22 cellular contexts compared by ENCODE assay signal in the genomic region with DNA sequence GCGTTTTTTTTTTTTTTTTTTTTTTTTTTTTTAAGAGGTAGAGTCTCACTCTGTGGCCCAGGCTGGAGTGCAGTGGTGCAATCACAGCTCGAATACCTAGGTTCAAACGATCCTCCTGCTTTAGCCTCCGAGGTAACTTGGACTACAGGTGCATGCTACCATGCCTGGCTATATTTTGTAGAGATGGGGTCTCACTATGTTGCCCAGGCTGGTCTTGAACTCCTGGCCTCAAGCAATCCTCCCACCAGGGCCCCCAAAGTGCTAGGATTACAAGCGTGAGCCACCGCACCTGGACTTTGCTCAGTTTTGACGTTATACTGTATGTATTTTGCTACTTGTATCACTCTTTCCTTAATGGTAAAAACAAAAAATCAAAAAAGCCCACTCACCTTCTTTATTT.
"Had no signal": no experiment of that assay in that cellular context is flagged by ENCODE, and none has a peak within 500 bp of the region (broad histone marks: within the 10 kb centered on the region; RNA-seq: fewer than 3 reads in every experiment).

No MANE protein-coding gene starts in this region.

- H3K4me3 ChIP-seq: coronary artery, dorsolateral prefrontal cortex, esophagus muscularis mucosa, gastroesophageal sphincter, heart left ventricle, hepatocyte, left lung, lower lobe of right lung, mucosa of descending colon had no signal

- DNase-seq: dermis blood vessel endothelial cell; dorsolateral prefrontal cortex; effector CD4-positive, alpha-beta T cell; effector memory CD4-positive, alpha-beta T cell; foreskin keratinocyte; heart left ventricle; hypothalamus; left cardiac atrium; left lung; left ventricle myocardium superior; lower lobe of right lung; mesenchymal stem cell; mucosa of descending colon had no signal

- FAIRE-seq: colon, endothelial cell of umbilical vein, frontal cortex, islet of Langerhans, keratinocyte had no signal

- H3K36me3 ChIP-seq: heart left ventricle, left lung, lower lobe of right lung had no signal

- H2AFZ ChIP-seq: hepatocyte had no signal

- ATAC-seq: foreskin keratinocyte, gastroesophageal sphincter, heart left ventricle, left cardiac atrium, left lung, left ventricle myocardium superior, lower lobe of right lung, mucosa of descending colon had no signal

- H3K27ac ChIP-seq: coronary artery, foreskin keratinocyte, heart left ventricle, hepatocyte, left lung, lower lobe of right lung had no signal

- H3K27me3 ChIP-seq: dorsolateral prefrontal cortex, esophagus muscularis mucosa, gastroesophageal sphincter, heart left ventricle had no signal

- H3K4me1 ChIP-seq: left lung, lower lobe of right lung had no signal

- H3K79me2 ChIP-seq: hepatocyte had no signal

- H3K9me3 ChIP-seq: esophagus muscularis mucosa, gastroesophageal sphincter, heart left ventricle, left lung, lower lobe of right lung, mucosa of descending colon had no signal

- H3K4me2 ChIP-seq: hepatocyte had no signal
